In genomic region chr6:24643925-24644324, GRCh38 we compare ENCODE assay signal across 22 cellular contexts. TPM values are rescaled to one million over a fixed set of nuclear protein-coding genes. Genes with fewer than 3 reads are reported as not detected.
A peak's percentile ranks its signal among the peaks of the same experiment; 100 is the strongest.
DNase-seq lines count a peak whose midpoint lies in the region; ATAC-seq and TF ChIP-seq lines count a peak whose summit lies in the region.
"Had no signal": no experiment of that assay in that cellular context is flagged by ENCODE, and none has a peak within 500 bp of the region (broad histone marks: within the 10 kb centered on the region; RNA-seq: fewer than 3 reads in every experiment).

No MANE protein-coding gene starts in this region.

- 58 to 61% methylated on average over 7 of the region's 7 CpGs for WGBS in lower leg skin, 2 donors

- H3K4me3 Mint-ChIP-seq in brain = peak overlapping the region in 4 of 5 experiments; percentile 37 to 96 (median 70)
- H3K4me3 Mint-ChIP-seq: CD8-positive, alpha-beta memory T cell had no signal

- ATAC-seq in HG02642 (IDR thresholded peaks at IDR 0.05; ENCODE audit: poor library complexity, unreplicated experiment) = no peak

- no peak overlapping the region for H3K27ac Mint-ChIP-seq in brain
- H3K27ac Mint-ChIP-seq: CD14-positive monocyte; CD8-positive, alpha-beta memory T cell had no signal

- peaks cover 24% of the 10 kb centered on the region for H3K4me1 Mint-ChIP-seq in brain

- intact Hi-C loops in lower leg skin (cut with DNase I; ENCODE audit: low total_unique reads) = no loop called here

- peak; percentile 50 for DNase-seq in NCI-H748 (lab: John Stamatoyannopoulos, UW; ENCODE audit: unreplicated experiment)
- DNase-seq in NCI-H748 treated with DMSO at 0.1 percent for 48 hours (lab: John Stamatoyannopoulos, UW) = no peak
- DNase-seq in NCI-H69 (lab: John Stamatoyannopoulos, UW) = peak; percentile 42
- DNase-seq in superior temporal gyrus (ENCODE audit: extremely low spot score) = peak; percentile 33
- no peak for DNase-seq in lower leg skin (ENCODE audit: low spot score in 2 of 2)
- DNase-seq in DMS 273 treated with DMSO at 0.1 percent for 48 hours (lab: John Stamatoyannopoulos, UW) = no peak
- DNase-seq: ACHN; BE2C; CD8-positive, alpha-beta memory T cell; GOT3; Karpas-422; NCI-H1105; NCI-H1436 treated with DMSO at 0.1 percent for 48 hours; NCI-H187 treated with DMSO at 0.1 percent for 48 hours; NCI-H446; NCI-H524 treated with DMSO at 0.1 percent for 48 hours; Peyer's patch; SK-N-SH had no signal

- H3K27me3 Mint-ChIP-seq in brain = peaks cover 35% of the 10 kb centered on the region

- H3K36me3 Mint-ChIP-seq in brain = peaks cover 7% of the 10 kb centered on the region
- H3K36me3 Mint-ChIP-seq: CD8-positive, alpha-beta memory T cell had no signal

- no peak for TF ChIP-seq POLR2A in lower leg skin (IDR thresholded peaks at IDR 0.05)

- H3K9me3 Mint-ChIP-seq in brain = peaks cover 9 to 20% (median 15%) of the 10 kb centered on the region in 5 experiments
- H3K9me3 Mint-ChIP-seq: CD8-positive, alpha-beta memory T cell had no signal

- no peak overlapping the region for H3K4me3 ChIP-seq in lower leg skin (ENCODE audit: low read depth, poor library complexity, severe bottlenecking)
- H3K4me3 ChIP-seq: HAP-1, Peyer's patch had no signal

- TF ChIP-seq CTCF in brain (conservative IDR thresholded peaks at IDR 0.05) (no peak), lower leg skin (IDR thresholded peaks at IDR 0.05) (no peak)

RNA-seq across cellular contexts. Expression of gene KIAA0319, which starts 2.1 kb away (rescaled TPM):
- 15.1 TPM for polyA plus RNA-seq in brain (ENCODE audit: insufficient read depth, low read depth, low replicate concordance)
- 1 to 10 TPM in 1 of 4 donors, under 1 TPM in 3; 0.38 to 1.1 (median 0.54) TPM for total RNA-seq in lower leg skin
- polyA plus RNA-seq: CD14-positive monocyte; CD8-positive, alpha-beta memory T cell had no signal

RNA-seq across cellular contexts. Expression of gene TDP2, which starts 22.8 kb away (rescaled TPM):
- 54.8 TPM for polyA plus RNA-seq in brain (ENCODE audit: insufficient read depth, low read depth, low replicate concordance)
- 10 to 100 TPM; 25.3 to 36.6 (median 26.6) TPM for total RNA-seq in lower leg skin

RNA-seq across cellular contexts. Expression of gene ACOT13, which starts 23.0 kb away (rescaled TPM):
- polyA plus RNA-seq in brain (ENCODE audit: insufficient read depth, low read depth, low replicate concordance) = 49.9 TPM
- 10 to 100 TPM in 2 of 4 donors, 1 to 10 TPM in 2; 4.6 to 22.6 (median 10.6) TPM for total RNA-seq in lower leg skin

Comparison
In these comparisons a context has a peak if more than half of its experiments do, and no peak if none do; other contexts are left out.
1. DNase-seq: peak in NCI-H748 (single experiment), NCI-H69 (single experiment) and superior temporal gyrus (single experiment); none in NCI-H748 treated with DMSO at 0.1 percent for 48 hours (single experiment), lower leg skin (0 of 2) and DMS 273 treated with DMSO at 0.1 percent for 48 hours (single experiment).